Comparison of ENCODE assay signal across 1 cellular context in genomic region chr17:42387663-42388380, GRCh38.
TF ChIP-seq lines count a peak whose summit lies in the region.

No MANE protein-coding gene starts in this region.

TF ChIP-seq in HepG2, 621 proteins besides CTCF, POLR2A, EP300 and RAD21 (continued from another document and continues in another):
- 0 out of 2 replicates have a peak, but pooled peaks have one; percentile 31 for TF ChIP-seq ZNF710 (CRISPR knock-in tag; IDR thresholded peaks at IDR 0.05; ENCODE audit: borderline replicate concordance)
- no peak for TF ChIP-seq GPN1 (CRISPR knock-in tag; IDR thresholded peaks at IDR 0.05; ENCODE audit: borderline replicate concordance)
- TF ChIP-seq ZNF274 (CRISPR knock-in tag; IDR thresholded peaks at IDR 0.05), result no peak
- TF ChIP-seq KMT2A (CRISPR knock-in tag; IDR thresholded peaks at IDR 0.05), result peak; percentile 9; the same call in 1 of the 2 replicates
- no peak for TF ChIP-seq KDM4B (CRISPR knock-in tag; IDR thresholded peaks at IDR 0.05)
- 0 out of 2 replicates have a peak, but pooled peaks have one; percentile 13 for TF ChIP-seq WIZ (CRISPR knock-in tag; IDR thresholded peaks at IDR 0.05)
- peak; percentile 90; the same call in 1 of the 2 replicates for TF ChIP-seq REL (CRISPR knock-in tag; conservative IDR thresholded peaks at IDR 0.05)
- no peak for TF ChIP-seq ZBTB38 (CRISPR knock-in tag; IDR thresholded peaks at IDR 0.05)
- TF ChIP-seq UBTF (CRISPR knock-in tag; IDR thresholded peaks at IDR 0.05), result peak; percentile 3; the same call in 1 of the 2 replicates
- 0 out of 2 replicates have a peak, but pooled peaks have one; percentile 75 for TF ChIP-seq ZNF138 (CRISPR knock-in tag; IDR thresholded peaks at IDR 0.05; ENCODE audit: low read depth)
- TF ChIP-seq FOXO4 (CRISPR knock-in tag; conservative IDR thresholded peaks at IDR 0.05), result 0 out of 2 replicates have a peak, but pooled peaks have one; percentile 83
- TF ChIP-seq MIXL1 (CRISPR knock-in tag; IDR thresholded peaks at IDR 0.05), result no peak
- TF ChIP-seq NPAS2 (CRISPR knock-in tag; IDR thresholded peaks at IDR 0.05; ENCODE audit: borderline replicate concordance), result no peak
- 0 out of 2 replicates have a peak, but pooled peaks have one; percentile 37 for TF ChIP-seq ZNF552 (CRISPR knock-in tag; IDR thresholded peaks at IDR 0.05; ENCODE audit: borderline replicate concordance)
- no peak for TF ChIP-seq ZNF615 (CRISPR knock-in tag; IDR thresholded peaks at IDR 0.05; ENCODE audit: borderline replicate concordance)
- 0 out of 2 replicates have a peak, but pooled peaks have one; percentile 8 for TF ChIP-seq HNF1B (CRISPR knock-in tag; IDR thresholded peaks at IDR 0.05)
- no peak for TF ChIP-seq TEAD3 (CRISPR knock-in tag; optimal IDR thresholded peaks at IDR 0.05; ENCODE audit: borderline replicate concordance)
- no peak for TF ChIP-seq RARA (CRISPR knock-in tag; IDR thresholded peaks at IDR 0.05)
- no peak for TF ChIP-seq TAF15 (IDR thresholded peaks at IDR 0.05; ENCODE audit: low read depth, low read length, poor library complexity, severe bottlenecking)
- TF ChIP-seq ZNF501 (CRISPR knock-in tag; IDR thresholded peaks at IDR 0.05), result no peak
- TF ChIP-seq GLMP (CRISPR knock-in tag; IDR thresholded peaks at IDR 0.05; ENCODE audit: borderline replicate concordance), result no peak
- no peak for TF ChIP-seq ZFY (CRISPR knock-in tag; IDR thresholded peaks at IDR 0.05)
- TF ChIP-seq GFI1 (CRISPR knock-in tag; IDR thresholded peaks at IDR 0.05; ENCODE audit: borderline replicate concordance), result 0 out of 2 replicates have a peak, but pooled peaks have one; percentile 33
- TF ChIP-seq ZNF839 (CRISPR knock-in tag; IDR thresholded peaks at IDR 0.05; ENCODE audit: borderline replicate concordance), result 0 out of 2 replicates have a peak, but pooled peaks have one; percentile 37
- TF ChIP-seq PREB (CRISPR knock-in tag; IDR thresholded peaks at IDR 0.05), result no peak
- peak; percentile 82 for TF ChIP-seq ZFX (CRISPR knock-in tag; IDR thresholded peaks at IDR 0.05; ENCODE audit: low read depth)
- TF ChIP-seq TBX2 (CRISPR knock-in tag; IDR thresholded peaks at IDR 0.05; ENCODE audit: borderline replicate concordance), result peak; percentile 68; the same call in 1 of the 2 replicates
- TF ChIP-seq CSRNP2 (CRISPR knock-in tag; conservative IDR thresholded peaks at IDR 0.05; ENCODE audit: low read depth), result 0 out of 2 replicates have a peak, but pooled peaks have one; percentile 91
- TF ChIP-seq HES4 (CRISPR knock-in tag; IDR thresholded peaks at IDR 0.05; ENCODE audit: borderline replicate concordance), result 0 out of 2 replicates have a peak, but pooled peaks have one; percentile 19
- no peak for TF ChIP-seq ZNF354B (CRISPR knock-in tag; IDR thresholded peaks at IDR 0.05)
- TF ChIP-seq SOX6 (IDR thresholded peaks at IDR 0.05), result no peak
- 0 out of 2 replicates have a peak, but pooled peaks have one; percentile 3 for TF ChIP-seq SOX6 (CRISPR knock-in tag; IDR thresholded peaks at IDR 0.05)
- TF ChIP-seq ZFP82 (CRISPR knock-in tag; IDR thresholded peaks at IDR 0.05; ENCODE audit: borderline replicate concordance), result peak; percentile 94; the same call in 1 of the 2 replicates
- no peak for TF ChIP-seq PLRG1 (conservative IDR thresholded peaks at IDR 0.05)
- peak; percentile 85; the same call in 1 of the 2 replicates for TF ChIP-seq ZNF558 (CRISPR knock-in tag; IDR thresholded peaks at IDR 0.05; ENCODE audit: borderline replicate concordance)
- peak; percentile 65 for TF ChIP-seq HNRNPK (IDR thresholded peaks at IDR 0.05; ENCODE audit: low read depth, low read length, poor library complexity, severe bottlenecking)
- no peak for TF ChIP-seq ZBTB43 (CRISPR knock-in tag; conservative IDR thresholded peaks at IDR 0.05)
- TF ChIP-seq CHCHD3 (CRISPR knock-in tag; IDR thresholded peaks at IDR 0.05), result no peak; the same call in 1 of the 2 replicates
- no peak for TF ChIP-seq KDM2A (CRISPR knock-in tag; IDR thresholded peaks at IDR 0.05; ENCODE audit: borderline replicate concordance, low read depth)
- TF ChIP-seq PLSCR1 (CRISPR knock-in tag; IDR thresholded peaks at IDR 0.05; ENCODE audit: borderline replicate concordance), result no peak
- no peak for TF ChIP-seq AFF4 (CRISPR knock-in tag; IDR thresholded peaks at IDR 0.05)
- 0 out of 2 replicates have a peak, but pooled peaks have one; percentile 32 for TF ChIP-seq ZNF296 (CRISPR knock-in tag; conservative IDR thresholded peaks at IDR 0.05)
- TF ChIP-seq ZNF24 (IDR thresholded peaks at IDR 0.05), result no peak
- TF ChIP-seq AGO2 (optimal IDR thresholded peaks at IDR 0.05; ENCODE audit: low read depth, low read length), result peak; percentile 64
- TF ChIP-seq CHD2 (IDR thresholded peaks at IDR 0.05; ENCODE audit: low read depth, low read length), result no peak
